In the genomic region with DNA sequence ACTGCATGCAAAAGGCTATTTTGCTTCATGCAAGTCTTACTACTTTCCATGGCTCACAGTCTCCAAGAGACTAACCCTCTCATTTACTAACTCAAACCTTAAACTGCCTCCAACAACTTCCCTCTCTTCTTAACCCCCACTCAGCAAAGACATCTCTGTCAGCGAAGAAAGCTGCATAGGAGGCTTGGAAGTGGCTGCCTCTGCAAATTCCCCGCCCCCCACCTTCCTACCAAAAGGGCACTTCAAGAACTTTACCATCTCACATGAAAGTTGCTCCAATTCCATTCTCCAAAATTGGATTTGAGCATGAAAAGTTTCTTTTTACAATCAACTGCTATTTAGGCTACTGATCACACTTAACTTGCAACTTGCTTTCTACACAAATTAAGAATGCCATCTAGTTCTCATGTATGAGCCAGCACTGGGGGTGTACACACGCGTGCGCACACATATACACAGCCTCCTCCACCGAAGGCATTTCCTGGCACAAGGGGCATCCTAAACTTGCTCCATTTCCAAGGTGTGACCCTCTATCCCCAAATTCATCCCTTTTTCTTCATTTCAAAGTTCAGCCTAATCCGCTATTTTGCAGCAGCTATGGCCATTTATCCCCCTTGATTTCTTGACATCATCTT, we compare ENCODE assay signal across 8 cellular contexts. TPM values are rescaled to one million over a fixed set of nuclear protein-coding genes. Genes with fewer than 3 reads are reported as not detected.
DNase-seq lines count a peak whose midpoint lies in the region; ATAC-seq and TF ChIP-seq lines count a peak whose summit lies in the region.

No MANE protein-coding gene starts in this region.

- peak; percentile 48 for DNase-seq in H7
- DNase-seq in foreskin keratinocyte: no peak
- no peak for DNase-seq in cortex of kidney (lab: John Stamatoyannopoulos, UW)
- no peak for DNase-seq in NK-92 treated with Interleukin-12 subunit alpha and Interleukin-12 subunit beta, amount 100 ng/mL, for 24 hours (lab: John Stamatoyannopoulos, UW)
- no peak for DNase-seq in NCI-H1105 treated with DMSO at 0.1 percent for 48 hours (lab: John Stamatoyannopoulos, UW)
- no peak for DNase-seq in cerebellum (ENCODE audit: low spot score)

- TF ChIP-seq CTCF in VCaP (conservative IDR thresholded peaks at IDR 0.05) (no peak), foreskin keratinocyte (conservative IDR thresholded peaks at IDR 0.05) (no peak)

- H3K27me3 ChIP-seq in H7 (ENCODE audit: control insufficient read depth, insufficient read depth, low read length) (no peaks in the 10 kb centered on the region), foreskin keratinocyte (no peaks in the 10 kb centered on the region), skeletal muscle satellite cell (ENCODE audit: control insufficient read depth, insufficient read depth, low read length) (no peaks in the 10 kb centered on the region)

- H3K27ac ChIP-seq in VCaP (peak overlapping the region; percentile 97), foreskin keratinocyte (peak overlapping the region; percentile 79)

- H3K36me3 ChIP-seq in H7 (replicated peaks; ENCODE audit: control insufficient read depth, insufficient read depth, low read length): no peaks in the 10 kb centered on the region
- H3K36me3 ChIP-seq in skeletal muscle satellite cell (ENCODE audit: insufficient read depth, low read length): peaks cover 3% of the 10 kb centered on the region

- H3K4me3 ChIP-seq in H7 (ENCODE audit: insufficient read depth, low read depth, low read length): peak overlapping the region; percentile 97
- H3K4me3 ChIP-seq in skeletal muscle satellite cell (ENCODE audit: low read length): peak overlapping the region; percentile 97

- H3K9me3 ChIP-seq in skeletal muscle satellite cell (replicated peaks; ENCODE audit: low read length): no peaks in the 10 kb centered on the region

- ATAC-seq in foreskin keratinocyte: no peak

- H3K9ac ChIP-seq in skeletal muscle satellite cell (ENCODE audit: low read depth, low read length): peak overlapping the region; percentile 92

- peak overlapping the region; percentile 87 for H3K4me2 ChIP-seq in skeletal muscle satellite cell (ENCODE audit: low read length)

- H3K4me1 ChIP-seq in foreskin keratinocyte (peaks cover 44% of the 10 kb centered on the region), skeletal muscle satellite cell (ENCODE audit: control insufficient read depth, insufficient read depth, low read length) (peaks cover 38% of the 10 kb centered on the region)

RNA-seq across cellular contexts. Expression of gene CCDC6, which starts 1.8 kb away (rescaled TPM):
- total RNA-seq in H7 (2014; rRNA removed; shearing (Covaris generic)): 22.0 and 27.7 TPM in 2 replicates
- total RNA-seq in foreskin keratinocyte (47.9 and 49.3 TPM in 2 replicates), cerebellum (35.4 TPM)
- 11.6 and 15.2 TPM in 2 replicates for polyA plus RNA-seq in foreskin keratinocyte
- total RNA-seq in skeletal muscle satellite cell (2012; rRNA removed): 30.4 and 37.8 TPM in 2 replicates
